1 cellular context compared by ENCODE assay signal in genomic region chr6:279630-280029, GRCh38.
TF ChIP-seq lines count a peak whose summit lies in the region.

No MANE protein-coding gene starts in this region.

TF ChIP-seq in K562, 482 proteins besides CTCF, POLR2A, EP300 and RAD21 (continued from another document):
- TF ChIP-seq PBX2 (CRISPR knock-in tag; IDR thresholded peaks at IDR 0.05; ENCODE audit: low read depth) (no peak), PBX2 (tag; conservative IDR thresholded peaks at IDR 0.05; ENCODE audit: low read depth) (peak; percentile 28; the same call in 1 of the 2 replicates)
TF ChIP-seq in K562: peak in this region for 1.
